ENCODE assay signal across 9 cellular contexts in genomic region chr20:58649288-58650180, GRCh38. TPM values are rescaled to one million over a fixed set of nuclear protein-coding genes. Genes with fewer than 3 reads are reported as not detected.
DNase-seq lines count a peak whose midpoint lies in the region; FAIRE-seq and TF ChIP-seq lines count a peak whose summit lies in the region.
"Had no signal": no experiment of that assay in that cellular context is flagged by ENCODE, and none has a peak within 500 bp of the region (broad histone marks: within the 10 kb centered on the region; RNA-seq: fewer than 3 reads in every experiment).

No MANE protein-coding gene starts in this region.

- POLR2A ChIA-PET in Caco-2 (lab: Charles Lee), result interaction anchor here (0.7 kb wide), 1 partner anchor 442 kb away, joined by 6 read pairs; no protein-coding TSS in a partner anchor

- H3K4me1 ChIP-seq in Caco-2 (peaks cover 23% of the 10 kb centered on the region), mucosa of rectum (ENCODE audit: control insufficient read depth in 2 of 2, insufficient read depth in 2 of 2, low read length in 2 of 2) (peaks cover 5 to 13% of the 10 kb centered on the region in 2 donors)

- H3K36me3 ChIP-seq in Caco-2 (ENCODE audit: control insufficient read depth, insufficient read depth, low read length) (no peaks in the 10 kb centered on the region), mucosa of rectum (ENCODE audit: control insufficient read depth in 2 of 2, insufficient read depth in 2 of 2, low read length in 2 of 2) (no peaks in the 10 kb centered on the region)

- H3K4me3 ChIP-seq in Caco-2 (ENCODE audit: low read depth, low read length) (peak overlapping the region; percentile 69), mucosa of rectum (ENCODE audit: low read length in 2 of 2) (peak overlapping the region; percentile 80 to 97)

- H3K27ac Mint-ChIP-seq in Caco-2 (ENCODE audit: unreplicated experiment), result peak overlapping the region; percentile 44
- peak overlapping the region; percentile 76 for H3K27ac Mint-ChIP-seq in dendritic cell treated with granulocyte-macrophage colony-stimulating factor and Interleukin-4, amounts not matched to agents 40 ng/mL and 50 ng/mL, for 4 days

- H3K36me3 Mint-ChIP-seq in Caco-2 (ENCODE audit: insufficient read depth, unreplicated experiment), result peaks cover 22% of the 10 kb centered on the region
- peaks cover 20% of the 10 kb centered on the region for H3K36me3 Mint-ChIP-seq in dendritic cell treated with granulocyte-macrophage colony-stimulating factor and Interleukin-4, amounts not matched to agents 40 ng/mL and 50 ng/mL, for 4 days (ENCODE audit: low read depth)

- BruUV-seq in Caco-2 (replicated peaks; lab: Mats Ljungman, UMichigan), result no TSS peak

- no peak for FAIRE-seq in H54 (lab: Jason Lieb, UNC)
- FAIRE-seq: colon had no signal

- DNase-seq in Caco-2 (no peak), T-helper 22 cell (ENCODE audit: low read depth) (peak; percentile 13), ureter (ENCODE audit: low spot score) (peak; percentile 44), NCI-H1930 (lab: John Stamatoyannopoulos, UW) (no peak), NCI-H510A (lab: John Stamatoyannopoulos, UW) (no peak), H54 (ENCODE audit: insufficient read length, low spot score) (no peak)

- no peaks in the 10 kb centered on the region for H3K9me3 Mint-ChIP-seq in Caco-2 (ENCODE audit: unreplicated experiment)
- no peaks in the 10 kb centered on the region for H3K9me3 Mint-ChIP-seq in dendritic cell treated with granulocyte-macrophage colony-stimulating factor and Interleukin-4, amounts not matched to agents 40 ng/mL and 50 ng/mL, for 4 days

- H3K27me3 ChIP-seq in Caco-2 (replicated peaks; ENCODE audit: control insufficient read depth, insufficient read depth, low read length) (no peaks in the 10 kb centered on the region), mucosa of rectum (ENCODE audit: control insufficient read depth in 2 of 2, insufficient read depth in 2 of 2, low read length in 2 of 2) (no peaks in the 10 kb centered on the region)

- H3K4me1 Mint-ChIP-seq in Caco-2 (ENCODE audit: low read depth, unreplicated experiment), result peaks cover 16% of the 10 kb centered on the region
- peaks cover 29% of the 10 kb centered on the region for H3K4me1 Mint-ChIP-seq in dendritic cell treated with granulocyte-macrophage colony-stimulating factor and Interleukin-4, amounts not matched to agents 40 ng/mL and 50 ng/mL, for 4 days (ENCODE audit: low read depth)

- no peak for TF ChIP-seq POLR2A in H54 (IDR thresholded peaks at IDR 0.05; ENCODE audit: low read depth, low read length)

- H3K27me3 Mint-ChIP-seq in Caco-2 (ENCODE audit: insufficient read depth, unreplicated experiment), result no peaks in the 10 kb centered on the region
- peaks cover 14% of the 10 kb centered on the region for H3K27me3 Mint-ChIP-seq in dendritic cell treated with granulocyte-macrophage colony-stimulating factor and Interleukin-4, amounts not matched to agents 40 ng/mL and 50 ng/mL, for 4 days

- no peak for TF ChIP-seq CTCF in Caco-2 (IDR thresholded peaks at IDR 0.05; ENCODE audit: insufficient read depth in 1 of 2, low read depth in 1 of 2, low read length in 1 of 2, severe bottlenecking in 1 of 2, unreplicated experiment in 1 of 2)

- H3K27ac ChIP-seq in mucosa of rectum (ENCODE audit: low read depth in 2 of 2, low read length in 2 of 2), result peak overlapping the region; percentile 95 to 99

- H3K9ac ChIP-seq in mucosa of rectum (ENCODE audit: low read depth in 1 of 2, low read length in 2 of 2), result peak overlapping the region; percentile 89 to 98

- H3K4me3 Mint-ChIP-seq in Caco-2 (ENCODE audit: unreplicated experiment), result peak overlapping the region; percentile 52
- peak overlapping the region; percentile 76 for H3K4me3 Mint-ChIP-seq in dendritic cell treated with granulocyte-macrophage colony-stimulating factor and Interleukin-4, amounts not matched to agents 40 ng/mL and 50 ng/mL, for 4 days

- CTCF ChIA-PET in Caco-2 (lab: Charles Lee), result interaction anchor here (0.5 to 0.6 kb wide), 4 partner anchors 9 to 412 kb away, joined by 3 to 8 read pairs (median 4); no protein-coding TSS in a partner anchor

- intact Hi-C loops in Caco-2 (cut with micrococcal nuclease; ENCODE audit: unreplicated experiment), result loop anchor here (2.0 to 5.0 kb wide), 5 partner anchors 43 to 413 kb away; partner anchors contain the start of genes GNAS, GNAS-AS1 and NPEPL1
- intact Hi-C loops in dendritic cell treated with granulocyte-macrophage colony-stimulating factor and Interleukin-4, amounts not matched to agents 40 ng/mL and 50 ng/mL, for 4 days (cut with micrococcal nuclease), result loop anchor here (2.0 to 5.0 kb wide), 5 partner anchors 203 to 412 kb away; partner anchors contain the start of genes ATP5F1E, GNAS, GNAS-AS1 and RAB22A

- H3K9me3 ChIP-seq in Caco-2 (no peaks in the 10 kb centered on the region), mucosa of rectum (ENCODE audit: control insufficient read depth in 2 of 2, low read length in 2 of 2) (no peaks in the 10 kb centered on the region)

RNA-seq across cellular contexts. Expression of gene STX16, which starts 1.5 kb away (rescaled TPM):
- total RNA-seq in Caco-2 (2022) (82.2 and 97.0 TPM in 2 replicates), ureter (84.4 TPM)

RNA-seq across cellular contexts. Expression of gene NPEPL1, which starts 43.1 kb away (rescaled TPM):
- total RNA-seq in Caco-2 (2022), result 32.9 and 41.9 TPM in 2 replicates
- 50.4 TPM for total RNA-seq in ureter

Comparison
In these comparisons a context has a peak if more than half of its experiments do, and no peak if none do; other contexts are left out.
1. DNase-seq: peak in T-helper 22 cell (single experiment) and ureter (single experiment); none in Caco-2 (0 of 2), NCI-H1930 (0 of 2), NCI-H510A (single experiment) and H54 (single experiment).